Comparison of ENCODE assay signal across 8 cellular contexts in genomic region chr1:16072616-16073484, GRCh38. TPM values are rescaled to one million over a fixed set of nuclear protein-coding genes. Genes with fewer than 3 reads are reported as not detected.
DNase-seq lines count a peak whose midpoint lies in the region; ATAC-seq and TF ChIP-seq lines count a peak whose summit lies in the region.

No MANE protein-coding gene starts in this region.

- H3K27ac Mint-ChIP-seq in neural progenitor cell, result no peak overlapping the region

- H3K4ac ChIP-seq in IMR-90 (ENCODE audit: low read depth, low read length), result no peak overlapping the region

- ATAC-seq in IMR-90 (ENCODE audit: low read depth), result peak; percentile 13
- ATAC-seq in GM19023 (IDR thresholded peaks at IDR 0.05; ENCODE audit: unreplicated experiment), result no peak

- no peak overlapping the region for H4K91ac ChIP-seq in IMR-90 (ENCODE audit: insufficient read depth, low read depth, low read length)

- intact Hi-C loops in IMR-90 (cut with micrococcal nuclease), result no loop called here

- in situ Hi-C loops in IMR-90 (cut with MboI; ENCODE audit: low sequenced_read_pairs), result no loop called here

- H3K4me3 Mint-ChIP-seq in neural progenitor cell, result peak overlapping the region; percentile 71

- CTCF ChIA-PET in IMR-90 (lab: Yijun Ruan, JAX), result interaction anchor here (0.5 to 1.3 kb wide), 5 partner anchors 9 to 367 kb away, joined by 3 to 4 read pairs (median 3); no protein-coding TSS in a partner anchor

- TF ChIP-seq CTCF in IMR-90 (conservative IDR thresholded peaks at IDR 0.05; ENCODE audit: low read depth, low read length) (no peak), cardiac fibroblast (IDR thresholded peaks at IDR 0.05; ENCODE audit: low read depth, low read length) (no peak), neural progenitor cell (IDR thresholded peaks at IDR 0.05) (no peak)

- no peaks in the 10 kb centered on the region for H3K36me3 Mint-ChIP-seq in neural progenitor cell

- no peak overlapping the region for H3K23ac ChIP-seq in IMR-90 (ENCODE audit: low read depth, low read length)

- H3K4me3 ChIP-seq in IMR-90 (ENCODE audit: insufficient read depth, low read depth, low read length) (peak overlapping the region; percentile 44), cardiac fibroblast (replicated peaks in 1 of 2; ENCODE audit: low read depth in 2 of 2, low read length in 2 of 2) (peak overlapping the region; percentile 28 to 35), neural progenitor cell (peak overlapping the region; percentile 61)

- dilution Hi-C loops in IMR-90 (cut with HindIII; ENCODE audit: low sequenced_read_pairs, unreplicated experiment), result no loop called here

- H3K9ac ChIP-seq in IMR-90 (ENCODE audit: low read depth, low read length) (no peak overlapping the region), neural progenitor cell (no peak overlapping the region)

- H3K27me3 ChIP-seq in IMR-90 (ENCODE audit: control insufficient read depth, insufficient read depth, low read length) (no peaks in the 10 kb centered on the region; the same call in 1 of the 2 replicates), neural progenitor cell (peaks cover 57% of the 10 kb centered on the region)

- peaks cover 15% of the 10 kb centered on the region for H3F3A ChIP-seq in neural progenitor cell (ENCODE audit: low read depth)

- no peak overlapping the region for H2BK15ac ChIP-seq in IMR-90 (ENCODE audit: low read depth, low read length)

- H3K4me1 ChIP-seq in IMR-90 (ENCODE audit: control insufficient read depth, insufficient read depth, low read length) (peaks cover 16% of the 10 kb centered on the region), neural progenitor cell (peaks cover 21% of the 10 kb centered on the region)

- no peak overlapping the region for H3K14ac ChIP-seq in IMR-90 (replicated peaks; ENCODE audit: low read depth, low read length)

- no peak overlapping the region for H3K56ac ChIP-seq in IMR-90 (ENCODE audit: extremely low read depth, insufficient read depth, low read length)

- DNase-seq in COLO668 (lab: John Stamatoyannopoulos, UW; ENCODE audit: unreplicated experiment), result peak; percentile 32
- no peak for DNase-seq in IMR-90
- no peak for DNase-seq in cardiac fibroblast (ENCODE audit: low read depth in 2 of 2)
- DNase-seq in neural progenitor cell (ENCODE audit: low spot score), result peak; percentile 74
- no peak for DNase-seq in GM19238 (ENCODE audit: insufficient read length, low spot score)
- DNase-seq in kidney tubule cell (ENCODE audit: low spot score), result no peak
- no peak for DNase-seq in NCI-H1694 treated with DMSO at 0.1 percent for 48 hours (lab: John Stamatoyannopoulos, UW)

- no peak overlapping the region for H2BK120ac ChIP-seq in IMR-90 (ENCODE audit: low read depth, low read length)

- H2BK20ac ChIP-seq in IMR-90 (ENCODE audit: low read depth, low read length), result no peak overlapping the region

- H2AFZ ChIP-seq in IMR-90 (replicated peaks; ENCODE audit: low read length, poor library complexity) (peak overlapping the region; percentile 88), neural progenitor cell (replicated peaks) (peak overlapping the region; percentile 79)

- peaks cover 10% of the 10 kb centered on the region; the same call in 1 of the 2 replicates for H3K9me1 ChIP-seq in IMR-90 (ENCODE audit: insufficient read depth, low read length)

- H4K5ac ChIP-seq in IMR-90 (ENCODE audit: low read depth, low read length), result no peak overlapping the region

- H3K4me2 ChIP-seq in IMR-90 (ENCODE audit: low read depth, low read length) (peak overlapping the region; percentile 10; the same call in 1 of the 2 replicates), neural progenitor cell (peak overlapping the region; percentile 96)

- BruUV-seq in IMR-90 (replicated peaks; lab: Mats Ljungman, UMichigan), result no TSS peak

- TF ChIP-seq POLR2A in IMR-90 (IDR thresholded peaks at IDR 0.05; ENCODE audit: low read depth, low read length), result no peak

- no peaks in the 10 kb centered on the region for H3K79me2 ChIP-seq in neural progenitor cell (ENCODE audit: low read depth)

- H4K8ac ChIP-seq in IMR-90 (ENCODE audit: low read depth in 2 of 2, low read length in 2 of 2), result no peak overlapping the region

- peaks cover 39% of the 10 kb centered on the region for H3K4me1 Mint-ChIP-seq in neural progenitor cell

- H4K20me1 ChIP-seq in IMR-90 (ENCODE audit: insufficient read depth, low read length) (no peaks in the 10 kb centered on the region), neural progenitor cell (ENCODE audit: low read depth) (no peaks in the 10 kb centered on the region)

- peak overlapping the region; percentile 9 for H2AK9ac ChIP-seq in IMR-90 (replicated peaks; ENCODE audit: low read depth, low read length, poor library complexity)

- H3K9me3 ChIP-seq in IMR-90 (ENCODE audit: control insufficient read depth, insufficient read depth, low read length), result no peaks in the 10 kb centered on the region
- H3K9me3 ChIP-seq in neural progenitor cell (ENCODE audit: low read depth), result no peaks in the 10 kb centered on the region

- H3K9me3 Mint-ChIP-seq in neural progenitor cell, result no peaks in the 10 kb centered on the region

- H2AK5ac ChIP-seq in IMR-90 (ENCODE audit: low read depth, low read length), result no peak overlapping the region

- H3K27ac ChIP-seq in IMR-90 (ENCODE audit: insufficient read depth, low read length) (no peak overlapping the region), neural progenitor cell (no peak overlapping the region)

- no peak for TF ChIP-seq RAD21 in IMR-90 (IDR thresholded peaks at IDR 0.05; ENCODE audit: low read length)

- H3K36me3 ChIP-seq in IMR-90 (ENCODE audit: control insufficient read depth, insufficient read depth, low read length) (no peaks in the 10 kb centered on the region), neural progenitor cell (no peaks in the 10 kb centered on the region)

- POLR2A ChIA-PET in IMR-90 (lab: Charles Lee; ENCODE audit: unreplicated experiment), result no interaction called here

- WGBS in IMR-90 (ENCODE audit: extremely low coverage in 2 of 2, insufficient read length in 1 of 2), 2 experiments, result 4% methylated on average over 19 of the region's 49 CpGs; no CpG with 5 or more reads in 1 of the 2 experiments

- peaks cover 0 to 6% of the 10 kb centered on the region in 2 experiments; a peak in 2 of 4 replicates for H3K79me1 ChIP-seq in IMR-90 (ENCODE audit: low read depth in 1 of 2, low read length in 2 of 2)

- no peak overlapping the region for H2BK5ac ChIP-seq in IMR-90 (ENCODE audit: low read depth, low read length, poor library complexity, severe bottlenecking)

- no peak overlapping the region for H3K18ac ChIP-seq in IMR-90 (ENCODE audit: low read depth, low read length)

- peaks cover 25% of the 10 kb centered on the region for H3K27me3 Mint-ChIP-seq in neural progenitor cell (ENCODE audit: insufficient read depth, low read depth)

TF ChIP-seq in IMR-90, 13 proteins besides CTCF, POLR2A, EP300 and RAD21:
- TF ChIP-seq BHLHE40 (IDR thresholded peaks at IDR 0.05; ENCODE audit: low read depth, low read length), result peak; percentile 84
- no peak for TF ChIP-seq FOS (IDR thresholded peaks at IDR 0.05; ENCODE audit: low read depth, low read length)

RNA-seq across cellular contexts. Expression of gene FAM131C, which starts 0.6 kb away (rescaled TPM):
- total RNA-seq in IMR-90 (2012; rRNA removed), result 0.18 and 0.28 TPM in 2 replicates
- polyA plus RNA-seq in IMR-90 (2012; rRNA removed), result 0.56 and 1.0 TPM in 2 replicates
- 0.57 and 1.4 TPM in 2 replicates for polyA plus RNA-seq in IMR-90 (2012; cell fraction: cytosol; rRNA removed)
- polyA plus RNA-seq in IMR-90 (2012; cell fraction: nucleus; rRNA removed; ENCODE audit: low replicate concordance), result 0.32 and 0.89 TPM in 2 replicates
- total RNA-seq in neural progenitor cell (ENCODE audit: low replicate concordance), result 0.13 and 2.6 TPM in 2 replicates

RNA-seq across cellular contexts. Expression of gene CLCNKB, which starts 29.3 kb away (rescaled TPM):
- total RNA-seq in IMR-90 (2012; rRNA removed) (not detected in 2 replicates), neural progenitor cell (ENCODE audit: low replicate concordance) (0.97 and 2.7 TPM in 2 replicates)
- polyA plus RNA-seq in IMR-90 (2012; rRNA removed), result 0.09 and 0.11 TPM in 2 replicates
- 0.14 and 0.41 TPM in 2 replicates for polyA plus RNA-seq in IMR-90 (2012; cell fraction: cytosol; rRNA removed)
- polyA plus RNA-seq in IMR-90 (2012; cell fraction: nucleus; rRNA removed; ENCODE audit: low replicate concordance), result 0.70 and 0.76 TPM in 2 replicates

RNA-seq across cellular contexts. Expression of gene CLCNKA, which starts 51.0 kb away (rescaled TPM):
- total RNA-seq in IMR-90 (2012; rRNA removed) (not detected in 2 replicates), neural progenitor cell (ENCODE audit: low replicate concordance) (not detected in 2 replicates)
- polyA plus RNA-seq in IMR-90 (2012; rRNA removed), result 0.05 TPM in 1 of 2 replicates, not detected in the other
- polyA plus RNA-seq in IMR-90 (2012; cell fraction: cytosol; rRNA removed), result 0.07 and 0.16 TPM in 2 replicates
- polyA plus RNA-seq in IMR-90 (2012; cell fraction: nucleus; rRNA removed; ENCODE audit: low replicate concordance), result 0.76 and 1.0 TPM in 2 replicates

RNA-seq across cellular contexts. Expression of gene HSPB7, which starts 55.0 kb away (rescaled TPM):
- total RNA-seq in IMR-90 (2012; rRNA removed) (0.54 and 0.56 TPM in 2 replicates), neural progenitor cell (ENCODE audit: low replicate concordance) (not detected in 2 replicates)
- 3.0 and 4.3 TPM in 2 replicates for polyA plus RNA-seq in IMR-90 (2012; rRNA removed)
- polyA plus RNA-seq in IMR-90 (2012; cell fraction: cytosol; rRNA removed), result 2.7 and 5.1 TPM in 2 replicates
- 3.0 and 6.7 TPM in 2 replicates for polyA plus RNA-seq in IMR-90 (2012; cell fraction: nucleus; rRNA removed; ENCODE audit: low replicate concordance)

Comparison
In these comparisons a context has a peak if more than half of its experiments do, and no peak if none do; other contexts are left out.
1. DNase-seq: peak in COLO668 (single experiment) and neural progenitor cell (single experiment); none in IMR-90 (single experiment), cardiac fibroblast (0 of 2), GM19238 (single experiment), kidney tubule cell (single experiment) and NCI-H1694 treated with DMSO at 0.1 percent for 48 hours (single experiment).
2. Peak in every context shown above with its lines, with median percentiles within 50 percentile points of each other: H3K4me3 ChIP-seq.